ENCODE assay signal across 6 cellular contexts in genomic region chr5:177493795-177494355, GRCh38. TPM values are rescaled to one million over a fixed set of nuclear protein-coding genes. Genes with fewer than 3 reads are reported as not detected.
DNase-seq lines count a peak whose midpoint lies in the region; TF ChIP-seq lines count a peak whose summit lies in the region.

No MANE protein-coding gene starts in this region.

- peaks cover 46 to 57% of the 10 kb centered on the region in 2 donors for H3K36me3 ChIP-seq in ascending aorta
- peaks cover 72% of the 10 kb centered on the region for H3K36me3 ChIP-seq in neutrophil

- peaks cover 39 to 71% of the 10 kb centered on the region in 2 donors for H3K4me1 ChIP-seq in ascending aorta
- peaks cover 68 to 82% of the 10 kb centered on the region in 2 experiments for H3K4me1 ChIP-seq in neutrophil (ENCODE audit: control insufficient read depth in 1 of 2, insufficient read depth in 1 of 2, low read depth in 1 of 2, low read length in 1 of 2)

- no peaks in the 10 kb centered on the region for H3K9me3 ChIP-seq in ascending aorta
- H3K9me3 ChIP-seq in neutrophil = no peaks in the 10 kb centered on the region

- H3K4me3 ChIP-seq in HFF-Myc (replicated peaks; ENCODE audit: low read depth, low read length) (peak overlapping the region; percentile 80), ascending aorta (peak overlapping the region; percentile 28 to 92), neutrophil (ENCODE audit: low read depth in 1 of 2, low read length in 1 of 2) (peak overlapping the region; percentile 90 to 99)

- no peak for DNase-seq in HFF-Myc (ENCODE audit: extremely low read depth, low read depth)
- DNase-seq in ascending aorta (ENCODE audit: low spot score in 2 of 2) = no peak
- no peak for DNase-seq in SKM-1 (lab: John Stamatoyannopoulos, UW; ENCODE audit: unreplicated experiment)
- no peak for DNase-seq in OCI-M1 (lab: John Stamatoyannopoulos, UW)
- no peak for DNase-seq in NCI-H226

- H3K27me3 ChIP-seq in ascending aorta = no peaks in the 10 kb centered on the region
- no peaks in the 10 kb centered on the region for H3K27me3 ChIP-seq in neutrophil

- H3K27ac ChIP-seq in ascending aorta (peak overlapping the region; percentile 96 to 99), neutrophil (peak overlapping the region; percentile 99)

- TF ChIP-seq CTCF in HFF-Myc (IDR thresholded peaks at IDR 0.05; ENCODE audit: low read depth, low read length, missing control alignments) (no peak), ascending aorta (IDR thresholded peaks at IDR 0.05) (no peak), neutrophil (IDR thresholded peaks at IDR 0.05) (no peak)

- intact Hi-C loops in ascending aorta (cut with DNase I) = loop anchor here (1.0 kb wide), 2 partner anchors 15 to 37 kb away; no protein-coding TSS in a partner anchor

RNA-seq across cellular contexts. Expression of gene PDLIM7, which starts 3.5 kb away (rescaled TPM):
- total RNA-seq in ascending aorta = 1,082 TPM

RNA-seq across cellular contexts. Expression of gene DOK3, which starts 15.8 kb away (rescaled TPM):
- 0.32 TPM for total RNA-seq in ascending aorta

RNA-seq across cellular contexts. Expression of gene DBN1, which starts 20.4 kb away (rescaled TPM):
- total RNA-seq in ascending aorta = 151 TPM

RNA-seq across cellular contexts. Expression of gene DDX41, which starts 22.9 kb away (rescaled TPM):
- total RNA-seq in ascending aorta = 117 TPM

RNA-seq across cellular contexts. Expression of gene PRR7, which starts 47.3 kb away (rescaled TPM):
- 18.1 TPM for total RNA-seq in ascending aorta
